Comparison of ENCODE assay signal across 8 cellular contexts in the genomic region with DNA sequence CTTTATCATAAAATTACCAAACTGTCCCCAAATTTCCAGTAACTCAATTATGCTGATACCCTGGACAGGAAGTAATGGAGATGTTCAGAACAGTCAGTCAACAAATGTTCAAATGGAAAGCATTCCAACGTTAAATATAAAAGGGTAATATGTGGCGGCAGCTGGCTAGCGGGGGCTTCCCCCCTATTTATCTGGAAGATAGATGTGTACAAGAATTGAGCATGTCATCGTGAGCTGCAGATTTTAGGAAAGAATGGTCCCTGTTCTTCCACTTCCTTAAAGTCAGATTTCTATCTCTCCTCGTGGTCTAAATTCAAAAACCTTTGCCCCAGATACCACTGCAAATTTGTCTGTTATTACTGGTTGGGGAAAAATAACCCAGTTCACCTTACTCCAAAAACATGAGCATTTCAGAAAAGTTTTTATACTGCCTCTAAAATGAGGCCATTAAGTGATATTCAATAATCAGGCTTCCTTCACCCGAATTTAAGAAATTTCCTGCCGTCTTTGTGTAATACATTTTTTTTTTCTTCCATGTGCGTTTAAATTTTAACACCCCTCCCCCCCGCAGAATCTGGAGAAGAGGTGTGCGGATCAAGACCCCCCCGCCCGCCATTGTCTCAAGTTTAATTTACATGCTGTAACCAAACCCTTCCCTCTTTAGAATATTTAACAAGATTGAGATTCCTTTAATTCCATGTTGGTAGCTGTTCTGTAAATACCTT. TPM values are rescaled to one million over a fixed set of nuclear protein-coding genes. Genes with fewer than 3 reads are reported as not detected.
DNase-seq lines count a peak whose midpoint lies in the region; ATAC-seq and TF ChIP-seq lines count a peak whose summit lies in the region.
"Not testable (repeated sequence)": the region's sequence is repeated elsewhere in the genome, so short reads cannot be mapped to it uniquely, and the experiment has no call there.

No MANE protein-coding gene starts in this region.

- peak overlapping the region; percentile 98 for H3K27ac Mint-ChIP-seq in activated CD4-positive, alpha-beta T cell treated with anti-CD3 and anti-CD28 coated beads, Interleukin-2, amount 10 ng/mL, durations not matched to agents 24 days and 14 days
- H3K27ac Mint-ChIP-seq in MCF 10A (ENCODE audit: low read depth, unreplicated experiment): peak overlapping the region; percentile 93

- not testable (repeated sequence) for H3K9me3 ChIP-seq in gastroesophageal sphincter; mucosa of stomach (ENCODE audit: control insufficient read depth, low read length); smooth muscle cell (replicated peaks; ENCODE audit: low read depth)

- H3K4me1 ChIP-seq in ACC112 (ENCODE audit: control insufficient read depth, insufficient read depth, low read length, unreplicated experiment) (peaks cover 17% of the 10 kb centered on the region), gastroesophageal sphincter (peaks cover 0 to 69% (median 13%) of the 10 kb centered on the region in 3 donors), mucosa of stomach (ENCODE audit: control insufficient read depth, insufficient read depth, low read length) (peaks cover 13% of the 10 kb centered on the region), smooth muscle cell (ENCODE audit: low read depth) (peaks cover 63% of the 10 kb centered on the region)

- peaks cover 19% of the 10 kb centered on the region for H3K36me3 Mint-ChIP-seq in activated CD4-positive, alpha-beta T cell treated with anti-CD3 and anti-CD28 coated beads, Interleukin-2, amount 10 ng/mL, durations not matched to agents 24 days and 14 days (ENCODE audit: low read depth)
- H3K36me3 Mint-ChIP-seq in MCF 10A (ENCODE audit: insufficient read depth, unreplicated experiment): peaks cover 18% of the 10 kb centered on the region

- H3K4me3 ChIP-seq in ACC112 (ENCODE audit: low read depth, low read length): peak overlapping the region; percentile 91
- H3K4me3 ChIP-seq in H7 (ENCODE audit: insufficient read depth, low read depth, low read length); mucosa of stomach (ENCODE audit: low read length): not testable (repeated sequence)
- H3K4me3 ChIP-seq in gastroesophageal sphincter: peak overlapping the region in 1 of 2 donors; percentile 11
- H3K4me3 ChIP-seq in smooth muscle cell: peak overlapping the region; percentile 78

- H3K27ac ChIP-seq in ACC112 (ENCODE audit: low read depth, low read length) (peak overlapping the region; percentile 90), gastroesophageal sphincter (peak overlapping the region; percentile 65 to 100 (median 98)), smooth muscle cell (ENCODE audit: low read depth) (peak overlapping the region; percentile 97)

- peak overlapping the region; percentile 87 for H3K4me3 Mint-ChIP-seq in activated CD4-positive, alpha-beta T cell treated with anti-CD3 and anti-CD28 coated beads, Interleukin-2, amount 10 ng/mL, durations not matched to agents 24 days and 14 days
- peak overlapping the region; percentile 82 for H3K4me3 Mint-ChIP-seq in MCF 10A (ENCODE audit: unreplicated experiment)

- CTCF ChIA-PET in MCF 10A (lab: Yijun Ruan, JAX): interaction anchor here (0.6 to 0.9 kb wide), 2 partner anchors 33 to 1250 kb away, joined by 3 read pairs; no protein-coding TSS in a partner anchor

- 50 to 59% methylated on average over 7 to 12 of the region's 12 CpGs for WGBS in gastroesophageal sphincter (ENCODE audit: low coverage in 1 of 2), 2 donors
- WGBS in smooth muscle cell (ENCODE audit: low lambda C conversion rate): 13% methylated on average over 12 of the region's 12 CpGs

- peaks cover 31% of the 10 kb centered on the region for H4K20me1 ChIP-seq in smooth muscle cell (ENCODE audit: low read depth)

- peak overlapping the region; percentile 83 for H3K4me2 ChIP-seq in smooth muscle cell

- not testable (repeated sequence) for TF ChIP-seq CTCF in MCF 10A (IDR thresholded peaks at IDR 0.05; ENCODE audit: unreplicated experiment); gastroesophageal sphincter (IDR thresholded peaks at IDR 0.05); smooth muscle cell (IDR thresholded peaks at IDR 0.05; ENCODE audit: borderline replicate concordance, insufficient read depth, poor library complexity, severe bottlenecking)

- DNase-seq in H7: peak; percentile 32
- DNase-seq in NOMO-1 treated with DMSO at 0.1 percent for 48 hours (lab: John Stamatoyannopoulos, UW; ENCODE audit: unreplicated experiment): peak; percentile 27
- not testable (repeated sequence) for DNase-seq in activated CD4-positive, alpha-beta T cell treated with anti-CD3 and anti-CD28 coated beads, Interleukin-2, amount 10 ng/mL, durations not matched to agents 24 days and 14 days; MCF 10A (ENCODE audit: unreplicated experiment); smooth muscle cell (lab: John Stamatoyannopoulos, UW; ENCODE audit: unreplicated experiment)

- not testable (repeated sequence) for H3K27me3 Mint-ChIP-seq in activated CD4-positive, alpha-beta T cell treated with anti-CD3 and anti-CD28 coated beads, Interleukin-2, amount 10 ng/mL, durations not matched to agents 24 days and 14 days; MCF 10A (ENCODE audit: insufficient read depth, unreplicated experiment)

- H3K9ac ChIP-seq in mucosa of stomach (ENCODE audit: low read length) (peak overlapping the region; percentile 90), smooth muscle cell (ENCODE audit: low read depth) (peak overlapping the region; percentile 62)

- POLR2A ChIA-PET in MCF 10A (lab: Yijun Ruan, JAX): interaction anchor here (0.6 to 13.8 kb wide), 16 partner anchors 8 to 355 kb away, joined by 3 to 350 read pairs (median 4); no protein-coding TSS in a partner anchor

- ATAC-seq in gastroesophageal sphincter: not testable (repeated sequence)

- TF ChIP-seq POLR2A in gastroesophageal sphincter (IDR thresholded peaks at IDR 0.05): not testable (repeated sequence)

- H3F3A ChIP-seq in smooth muscle cell (ENCODE audit: low read depth): not testable (repeated sequence)

- H3K79me2 ChIP-seq in ACC112 (ENCODE audit: control insufficient read depth, insufficient read depth, low read length, unreplicated experiment) (peaks cover 81% of the 10 kb centered on the region), smooth muscle cell (ENCODE audit: low read depth) (peaks cover 88% of the 10 kb centered on the region)

- H2AFZ ChIP-seq in ACC112 (ENCODE audit: low read length, unreplicated experiment); smooth muscle cell (ENCODE audit: low read depth): not testable (repeated sequence)

- not testable (repeated sequence) for TF ChIP-seq EP300 in gastroesophageal sphincter (IDR thresholded peaks at IDR 0.05)

- H3K27me3 ChIP-seq in ACC112 (ENCODE audit: insufficient read depth, low read length); H7 (ENCODE audit: control insufficient read depth, insufficient read depth, low read length); gastroesophageal sphincter; mucosa of stomach (ENCODE audit: control insufficient read depth, insufficient read depth, low read length); smooth muscle cell (ENCODE audit: low read depth): not testable (repeated sequence)

- intact Hi-C loops in activated CD4-positive, alpha-beta T cell treated with anti-CD3 and anti-CD28 coated beads, Interleukin-2, amount 10 ng/mL, durations not matched to agents 24 days and 14 days (cut with micrococcal nuclease): loop anchor here (5.0 to 10.0 kb wide), 2 partner anchors 515 to 617 kb away; a partner anchor contains a TSS
- intact Hi-C loops in MCF 10A (cut with micrococcal nuclease): loop anchor here (5.0 kb wide), 3 partner anchors 53 to 278 kb away; no protein-coding TSS in a partner anchor

- not testable (repeated sequence) for H3K36me3 ChIP-seq in ACC112 (ENCODE audit: insufficient read depth, low read length); H7 (replicated peaks; ENCODE audit: control insufficient read depth, insufficient read depth, low read length); gastroesophageal sphincter; mucosa of stomach (ENCODE audit: control insufficient read depth, insufficient read depth, low read length); smooth muscle cell (ENCODE audit: low read depth)

- not testable (repeated sequence) for BruUV-seq in MCF 10A (replicated peaks; lab: Mats Ljungman, UMichigan)

- H3K9me3 Mint-ChIP-seq in activated CD4-positive, alpha-beta T cell treated with anti-CD3 and anti-CD28 coated beads, Interleukin-2, amount 10 ng/mL, durations not matched to agents 24 days and 14 days; MCF 10A (ENCODE audit: unreplicated experiment): not testable (repeated sequence)

- H3K4me1 Mint-ChIP-seq in activated CD4-positive, alpha-beta T cell treated with anti-CD3 and anti-CD28 coated beads, Interleukin-2, amount 10 ng/mL, durations not matched to agents 24 days and 14 days: peaks cover 42% of the 10 kb centered on the region
- peaks cover 18% of the 10 kb centered on the region for H3K4me1 Mint-ChIP-seq in MCF 10A (ENCODE audit: insufficient read depth, unreplicated experiment)

RNA-seq across cellular contexts. Expression of a gene that starts 4.1 kb away (rescaled TPM):
- total RNA-seq in H7 (2014; rRNA removed; shearing (Covaris generic)): 31.4 and 44.0 TPM in 2 replicates
- total RNA-seq in activated CD4-positive, alpha-beta T cell treated with anti-CD3 and anti-CD28 coated beads, Interleukin-2, amount 10 ng/mL, durations not matched to agents 24 days and 14 days: 58.0 and 60.9 TPM in 2 replicates
- total RNA-seq in MCF 10A (2022): 42.9 and 49.3 TPM in 2 replicates
- total RNA-seq in gastroesophageal sphincter: 10 to 100 TPM; 11.8 to 18.7 (median 15.1) TPM
- total RNA-seq in smooth muscle cell: 42.2 and 42.9 TPM in 2 replicates
- polyA plus RNA-seq in smooth muscle cell: 3.9 and 8.5 TPM in 2 replicates
